14 cellular contexts compared by ENCODE assay signal in the genomic region with DNA sequence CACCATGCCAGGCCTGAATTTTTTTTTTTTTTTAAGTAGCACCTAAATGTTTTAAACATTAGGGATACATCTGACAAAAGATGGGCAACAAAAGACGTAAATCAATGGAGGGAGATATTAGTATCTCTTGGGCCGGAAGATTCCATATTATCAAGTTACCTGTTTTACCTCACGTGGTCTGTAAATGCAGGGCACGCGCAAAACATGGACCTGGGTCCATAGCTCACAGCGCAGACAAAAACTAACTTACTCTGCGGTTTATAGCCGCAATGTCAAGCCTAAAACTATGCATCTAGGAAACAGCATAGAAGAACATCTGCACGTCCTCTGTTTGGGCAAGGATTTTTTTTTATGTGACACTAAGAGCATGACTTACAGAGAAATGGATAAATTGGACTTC. TPM values are rescaled to one million over a fixed set of nuclear protein-coding genes. Genes with fewer than 3 reads are reported as not detected.
DNase-seq lines count a peak whose midpoint lies in the region; ATAC-seq and TF ChIP-seq lines count a peak whose summit lies in the region.
"Had no signal": no experiment of that assay in that cellular context is flagged by ENCODE, and none has a peak within 500 bp of the region (broad histone marks: within the 10 kb centered on the region; RNA-seq: fewer than 3 reads in every experiment).

No MANE protein-coding gene starts in this region.

- H4K20me1 ChIP-seq in KMS-11 (ENCODE audit: insufficient read depth): no peaks in the 10 kb centered on the region

- no peaks in the 10 kb centered on the region for H3K27me3 ChIP-seq in KMS-11 (ENCODE audit: insufficient read depth, low read depth)
- H3K27me3 ChIP-seq: BE2C had no signal

- H3K79me2 ChIP-seq in KMS-11 (ENCODE audit: insufficient read depth, low read depth): no peaks in the 10 kb centered on the region

- no peak overlapping the region for H2AFZ ChIP-seq in KMS-11 (ENCODE audit: low read depth)

- H3K4me3 ChIP-seq in KMS-11 (IDR thresholded peaks at IDR 0.05; ENCODE audit: insufficient read depth, low read depth, low read length): no peak overlapping the region
- H3K4me3 ChIP-seq: A549, HAP-1 had no signal

- H3K9ac ChIP-seq in KMS-11: peak overlapping the region; percentile 22; the same call in 1 of the 2 replicates

- no peaks in the 10 kb centered on the region for H3K36me3 ChIP-seq in KMS-11 (ENCODE audit: insufficient read depth)
- H3K36me3 ChIP-seq: BE2C, HAP-1 had no signal

- DNase-seq in NCI-H2171 treated with DMSO at 0.1 percent for 48 hours (lab: John Stamatoyannopoulos, UW) (peak; percentile 51), NCI-H2171 (lab: John Stamatoyannopoulos, UW) (no peak), NCI-H748 (lab: John Stamatoyannopoulos, UW; ENCODE audit: unreplicated experiment) (peak; percentile 82), mesenteric fat pad (ENCODE audit: low spot score) (peak; percentile 53), NCI-H1105 treated with DMSO at 0.1 percent for 48 hours (lab: John Stamatoyannopoulos, UW) (no peak)
- DNase-seq: BE2C; Caco-2; CD8-positive, alpha-beta T cell had no signal

- H3K27ac ChIP-seq in KMS-11: peak overlapping the region; percentile 93
- H3K27ac ChIP-seq: A549 had no signal

- peaks cover 38% of the 10 kb centered on the region for H3K4me1 ChIP-seq in KMS-11 (ENCODE audit: low read depth, poor library complexity, severe bottlenecking)
- H3K4me1 ChIP-seq: BE2C had no signal

- no peak for ATAC-seq in HG03196 (IDR thresholded peaks at IDR 0.05; ENCODE audit: unreplicated experiment)
- ATAC-seq: A549; CD8-positive, alpha-beta T cell had no signal

- no peak for TF ChIP-seq CTCF in KMS-11 (conservative IDR thresholded peaks at IDR 0.05; ENCODE audit: low read depth, low read length)

- peak overlapping the region; percentile 36 for H3K4me2 ChIP-seq in KMS-11
- H3K4me2 ChIP-seq: A549 had no signal

RNA-seq across cellular contexts. Expression of a gene that starts 31.5 kb away (rescaled TPM):
- total RNA-seq in mesenteric fat pad: 1.9 TPM

RNA-seq across cellular contexts. Expression of a gene that starts 46.7 kb away (rescaled TPM):
- 42.3 TPM for total RNA-seq in mesenteric fat pad

RNA-seq across cellular contexts. Expression of a gene that starts 49.2 kb away (rescaled TPM):
- 0.87 TPM for total RNA-seq in mesenteric fat pad
- total RNA-seq: Caco-2; CD8-positive, alpha-beta T cell; H1 had no signal

RNA-seq across cellular contexts. Expression of a gene that starts 53.8 kb away (rescaled TPM):
- 0.26 TPM for total RNA-seq in mesenteric fat pad
- total RNA-seq: Daoy, H1 had no signal

Comparison
In these comparisons a context has a peak if more than half of its experiments do, and no peak if none do; other contexts are left out.
1. DNase-seq: peak in NCI-H2171 treated with DMSO at 0.1 percent for 48 hours (single experiment), NCI-H748 (single experiment) and mesenteric fat pad (single experiment); none in NCI-H2171 (single experiment) and NCI-H1105 treated with DMSO at 0.1 percent for 48 hours (single experiment).